ENCODE assay signal across 9 cellular contexts in genomic region chr20:60964911-60965310, GRCh38.
"Had no signal": no experiment of that assay in that cellular context is flagged by ENCODE, and none has a peak within 500 bp of the region (broad histone marks: within the 10 kb centered on the region; RNA-seq: fewer than 3 reads in every experiment).

No MANE protein-coding gene starts in this region.

- DNase-seq: GM23248, GOT3, H7, HFFc6, IMR-90 had no signal

- H3K4me1 ChIP-seq: HAP-1 had no signal

- H3K4me3 ChIP-seq: GM23248, HAP-1, K562 had no signal

- ATAC-seq: HCT116, K562 had no signal

- H3K9me3 ChIP-seq: HAP-1 had no signal

- H3K4me3 Mint-ChIP-seq: HFFc6 had no signal

- H3K27ac Mint-ChIP-seq: HFFc6 had no signal

- H3K27ac ChIP-seq: GM23248, HL-60 had no signal

- H3K36me3 ChIP-seq: HAP-1 had no signal
